8 cellular contexts compared by ENCODE assay signal in genomic region chr10:987635-987905, GRCh38. TPM values are rescaled to one million over a fixed set of nuclear protein-coding genes. Genes with fewer than 3 reads are reported as not detected.
DNase-seq lines count a peak whose midpoint lies in the region; ATAC-seq and TF ChIP-seq lines count a peak whose summit lies in the region.

No MANE protein-coding gene starts in this region.

- H3K27me3 ChIP-seq in endocrine pancreas (ENCODE audit: control insufficient read depth, insufficient read depth, low read length), result no peaks in the 10 kb centered on the region

- H3K79me2 ChIP-seq in OCI-LY7 (ENCODE audit: insufficient read depth, low read depth, low read length), result peaks cover 51% of the 10 kb centered on the region

- intact Hi-C loops in OCI-LY7 (cut with micrococcal nuclease; ENCODE audit: unreplicated experiment), result loop anchor here (2.0 kb wide), 1 partner anchor 55 kb away; no protein-coding TSS in a partner anchor

- no peaks in the 10 kb centered on the region for H3K9me3 Mint-ChIP-seq in neural crest cell

- H3K9ac ChIP-seq in endocrine pancreas (ENCODE audit: control insufficient read depth, insufficient read depth, low read length), result peak overlapping the region; percentile 74

- H3K4me1 ChIP-seq in OCI-LY7 (ENCODE audit: insufficient read depth, low read length, poor library complexity, severe bottlenecking) (peaks cover 26% of the 10 kb centered on the region), endocrine pancreas (ENCODE audit: control insufficient read depth, insufficient read depth, low read length) (peaks cover 9% of the 10 kb centered on the region)

- H3K27ac Mint-ChIP-seq in neural crest cell (ENCODE audit: unreplicated experiment), result peak overlapping the region; percentile 75

- DNase-seq in OCI-LY7 (ENCODE audit: low spot score) (no peak), neural crest cell (ENCODE audit: low read depth, low spot score) (no peak), HPDE6-E6E7 (ENCODE audit: extremely low spot score) (no peak), NCI-H2196 treated with DMSO at 0.1 percent for 48 hours (lab: John Stamatoyannopoulos, UW; ENCODE audit: unreplicated experiment) (no peak)

- peak overlapping the region; percentile 87 for H2AFZ ChIP-seq in OCI-LY7 (ENCODE audit: low read length)

- H3K27me3 Mint-ChIP-seq in neural crest cell (ENCODE audit: low read depth), result no peaks in the 10 kb centered on the region

- peak overlapping the region; percentile 99 for H3K4me3 Mint-ChIP-seq in neural crest cell

- peaks cover 25% of the 10 kb centered on the region for H3K4me1 Mint-ChIP-seq in neural crest cell

- H3K27ac ChIP-seq in OCI-LY7 (ENCODE audit: low read depth, low read length, poor library complexity, severe bottlenecking), result peak overlapping the region; percentile 43

- TF ChIP-seq CTCF in OCI-LY7 (conservative IDR thresholded peaks at IDR 0.05; ENCODE audit: low read length) (no peak), neural crest cell (conservative IDR thresholded peaks at IDR 0.05) (no peak)

- H3K9me3 ChIP-seq in OCI-LY7 (ENCODE audit: low read length) (no peaks in the 10 kb centered on the region; the same call in 1 of the 2 replicates), endocrine pancreas (ENCODE audit: control insufficient read depth, low read length) (no peaks in the 10 kb centered on the region)

- H3K36me3 ChIP-seq in OCI-LY7 (ENCODE audit: insufficient read depth, low read length) (peaks cover 39% of the 10 kb centered on the region), endocrine pancreas (ENCODE audit: control insufficient read depth, insufficient read depth, low read length) (no peaks in the 10 kb centered on the region)

- peaks cover 18% of the 10 kb centered on the region for H4K20me1 ChIP-seq in OCI-LY7 (ENCODE audit: insufficient read depth, low read length)

- H3K36me3 Mint-ChIP-seq in neural crest cell (ENCODE audit: low read depth), result peaks cover 8% of the 10 kb centered on the region

- H3K9me2 ChIP-seq in OCI-LY7 (ENCODE audit: insufficient read depth, low read length), result no peaks in the 10 kb centered on the region

- CTCF ChIA-PET in OCI-LY7 (lab: Charles Lee; ENCODE audit: unreplicated experiment), result no interaction called here

- peak; percentile 5 for ATAC-seq in GM21619 (IDR thresholded peaks at IDR 0.05; ENCODE audit: unreplicated experiment)
- no peak for ATAC-seq in HG03457 (IDR thresholded peaks at IDR 0.05; ENCODE audit: unreplicated experiment)
- ATAC-seq in HG02981 (IDR thresholded peaks at IDR 0.05; ENCODE audit: unreplicated experiment), result no peak

- H3K4me2 ChIP-seq in OCI-LY7 (ENCODE audit: low read length), result peak overlapping the region; percentile 97

- BruUV-seq in OCI-LY7 (replicated peaks; lab: Mats Ljungman, UMichigan), result TSS peak; percentile 59

- H3K4me3 ChIP-seq in OCI-LY7 (ENCODE audit: low read depth, low read length, poor library complexity, severe bottlenecking) (peak overlapping the region; percentile 99), endocrine pancreas (ENCODE audit: control insufficient read depth, insufficient read depth, low read length) (no peak overlapping the region)

- POLR2A ChIA-PET in OCI-LY7 (lab: Charles Lee), result interaction anchor here (0.9 to 2.5 kb wide), 3 partner anchors 11 to 58 kb away, joined by 3 to 13 read pairs (median 4); no protein-coding TSS in a partner anchor

RNA-seq across cellular contexts. Expression of gene GTPBP4, which starts 0.7 kb away (rescaled TPM):
- 61.0 and 82.0 TPM in 2 replicates for total RNA-seq in OCI-LY7 (2014; rRNA removed; shearing (Covaris generic))
- total RNA-seq in OCI-LY7 (2022) (92.9 and 108 TPM in 2 replicates), neural crest cell (69.6 and 79.8 TPM in 2 replicates)

RNA-seq across cellular contexts. Expression of gene IDI2, which starts 38.1 kb away (rescaled TPM):
- not detected in 2 replicates for total RNA-seq in OCI-LY7 (2014; rRNA removed; shearing (Covaris generic))
- total RNA-seq in OCI-LY7 (2022) (not detected in 2 replicates), neural crest cell (not detected in 2 replicates)

RNA-seq across cellular contexts. Expression of gene LARP4B, which starts 56.1 kb away (rescaled TPM):
- 64.8 and 68.3 TPM in 2 replicates for total RNA-seq in OCI-LY7 (2014; rRNA removed; shearing (Covaris generic))
- total RNA-seq in OCI-LY7 (2022) (135 and 143 TPM in 2 replicates), neural crest cell (75.2 and 75.4 TPM in 2 replicates)
